In the genomic region with DNA sequence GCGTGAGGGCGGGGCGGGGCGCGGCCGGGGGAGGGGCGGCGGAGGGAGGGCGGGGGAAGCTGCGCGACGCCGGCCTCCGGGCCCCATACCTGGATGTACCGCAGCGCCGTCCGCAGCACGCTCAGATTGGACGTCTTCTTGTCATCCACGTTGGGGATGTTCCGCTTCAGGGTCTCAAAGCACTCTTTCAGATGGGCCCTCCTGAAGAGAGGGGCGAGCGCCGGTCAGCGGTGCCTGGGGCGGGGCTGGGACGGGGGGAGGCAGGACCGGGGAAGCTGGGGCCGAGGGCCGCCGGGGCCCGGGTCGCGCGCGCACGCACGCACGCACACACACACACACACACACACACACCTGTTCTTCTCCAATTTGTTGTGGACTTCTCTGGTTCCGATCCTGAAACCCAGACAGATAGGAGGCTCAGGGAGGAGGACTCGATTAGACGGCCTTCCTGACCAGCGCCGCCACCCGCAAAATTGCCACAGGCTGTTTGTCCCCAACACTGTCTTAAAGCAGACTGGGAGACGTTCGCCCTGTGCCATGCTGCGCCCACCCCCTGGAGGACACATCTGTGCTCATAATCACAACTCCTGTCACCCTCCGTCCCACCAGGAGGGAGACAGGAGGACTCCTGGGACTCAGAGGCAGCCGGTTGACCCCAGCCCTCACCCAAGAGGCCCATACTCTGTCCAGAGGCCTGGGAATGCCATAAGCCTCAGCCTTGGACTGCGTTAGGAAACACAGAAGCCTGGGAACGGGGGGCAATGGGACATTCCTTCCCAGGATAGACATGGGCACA, we compare ENCODE assay signal across 8 cellular contexts. TPM values are rescaled to one million over a fixed set of nuclear protein-coding genes. Genes with fewer than 3 reads are reported as not detected.
DNase-seq lines count a peak whose midpoint lies in the region; ATAC-seq and TF ChIP-seq lines count a peak whose summit lies in the region.

No MANE protein-coding gene starts in this region.

- TF ChIP-seq EP300 in stomach (IDR thresholded peaks at IDR 0.05) = no peak

- ATAC-seq in activated naive CD4-positive, alpha-beta T cell treated with anti-CD3 and anti-CD28 coated beads, Interleukin-2, amount 50 U/mL, for 72 hours = no peak

- H3K4me3 ChIP-seq in iPS-20b (ENCODE audit: low read length) (peak overlapping the region; percentile 54; the same call in 1 of the 2 replicates), stomach (peak overlapping the region; percentile 68 to 82 (median 75))

- H3K4me1 ChIP-seq in iPS-20b (ENCODE audit: insufficient read depth, low read length) (peaks cover 25% of the 10 kb centered on the region), stomach (peaks cover 63 to 85% (median 82%) of the 10 kb centered on the region in 4 donors)

- H3K36me3 Mint-ChIP-seq in activated naive CD4-positive, alpha-beta T cell treated with anti-CD3 and anti-CD28 coated beads, Interleukin-2, amount 50 U/mL, for 72 hours = peaks cover 9 to 11% of the 10 kb centered on the region in 2 donors

- H3K9ac ChIP-seq in iPS-20b (ENCODE audit: low read depth, low read length) = no peak overlapping the region; the same call in 1 of the 2 replicates

- H3K27me3 ChIP-seq in iPS-20b (ENCODE audit: insufficient read depth, low read length) (no peaks in the 10 kb centered on the region), stomach (no peaks in the 10 kb centered on the region)

- intact Hi-C loops in stomach (cut with DNase I; ENCODE audit: low total_unique reads) = no loop called here

- WGBS in stomach, 5 donors = 20 to 37% (median 29%) methylated on average over 27 to 53 of the region's 53 CpGs

- no peak for TF ChIP-seq POLR2A in stomach (IDR thresholded peaks at IDR 0.05)

- H3K9me3 ChIP-seq in iPS-20b (ENCODE audit: insufficient read depth, low read depth, low read length) = no peaks in the 10 kb centered on the region
- no peaks in the 10 kb centered on the region for H3K9me3 ChIP-seq in stomach

- H3K27ac ChIP-seq in iPS-20b (ENCODE audit: low read length) (no peak overlapping the region), stomach (peak overlapping the region; percentile 74 to 100 (median 99))

- peak overlapping the region; percentile 88 to 99 for H3K27ac Mint-ChIP-seq in activated naive CD4-positive, alpha-beta T cell treated with anti-CD3 and anti-CD28 coated beads, Interleukin-2, amount 50 U/mL, for 72 hours

- peak; percentile 41 for DNase-seq in DMS53 (lab: John Stamatoyannopoulos, UW)
- DNase-seq in DMS53 treated with DMSO at 0.1 percent for 48 hours (lab: John Stamatoyannopoulos, UW; ENCODE audit: unreplicated experiment) = no peak
- no peak for DNase-seq in activated naive CD4-positive, alpha-beta T cell treated with anti-CD3 and anti-CD28 coated beads, Interleukin-2, amount 50 U/mL, for 72 hours (ENCODE audit: low spot score in 2 of 2)
- no peak for DNase-seq in stomach
- no peak for DNase-seq in NCI-H2081 treated with DMSO at 0.1 percent for 48 hours (lab: John Stamatoyannopoulos, UW)
- DNase-seq in HK-2 (ENCODE audit: unreplicated experiment) = no peak
- no peak for DNase-seq in midbrain (lab: John Stamatoyannopoulos, UW)

- H3K9me3 Mint-ChIP-seq in activated naive CD4-positive, alpha-beta T cell treated with anti-CD3 and anti-CD28 coated beads, Interleukin-2, amount 50 U/mL, for 72 hours = no peaks in the 10 kb centered on the region

- no peak for TF ChIP-seq CTCF in stomach (IDR thresholded peaks at IDR 0.05)

- H3K36me3 ChIP-seq in iPS-20b (ENCODE audit: insufficient read depth, low read depth, low read length) (peaks cover 5% of the 10 kb centered on the region; the same call in 1 of the 2 replicates), stomach (peaks cover 0 to 9% (median 4%) of the 10 kb centered on the region in 4 donors)

RNA-seq across cellular contexts. Expression of a gene that starts 6.7 kb away (rescaled TPM):
- 10 to 100 TPM; 23.4 to 31.9 TPM for total RNA-seq in activated naive CD4-positive, alpha-beta T cell treated with anti-CD3 and anti-CD28 coated beads, Interleukin-2, amount 50 U/mL, for 72 hours
- total RNA-seq in stomach = 10 to 100 TPM in 3 of 5 donors, 1 to 10 TPM in 2; 3.5 to 55.8 (median 18.2) TPM
- 1 to 10 TPM; 5.2 to 7.9 (median 7.3) TPM for polyA plus RNA-seq in stomach

RNA-seq across cellular contexts. Expression of a gene that starts 56.9 kb away (rescaled TPM):
- total RNA-seq in activated naive CD4-positive, alpha-beta T cell treated with anti-CD3 and anti-CD28 coated beads, Interleukin-2, amount 50 U/mL, for 72 hours = 10 to 100 TPM; 27.8 to 50.1 TPM
- total RNA-seq in stomach = 100 to 1,000 TPM in 1 of 5 donors, 10 to 100 TPM in 4; 48.5 to 224 (median 57.1) TPM
- 10 to 100 TPM; 31.2 to 91.8 (median 41.5) TPM for polyA plus RNA-seq in stomach

RNA-seq across cellular contexts. Expression of a gene that starts 57.9 kb away (rescaled TPM):
- total RNA-seq in activated naive CD4-positive, alpha-beta T cell treated with anti-CD3 and anti-CD28 coated beads, Interleukin-2, amount 50 U/mL, for 72 hours = 10 to 100 TPM; 55.9 to 73.4 TPM
- 10 to 100 TPM; 17.1 to 67.0 (median 33.8) TPM for total RNA-seq in stomach
- 10 to 100 TPM; 12.2 to 13.8 (median 12.4) TPM for polyA plus RNA-seq in stomach
